23 cellular contexts compared by ENCODE assay signal in genomic region chr15:43771816-43772215, GRCh38. TPM values are rescaled to one million over a fixed set of nuclear protein-coding genes. Genes with fewer than 3 reads are reported as not detected.
DNase-seq lines count a peak whose midpoint lies in the region; ATAC-seq and TF ChIP-seq lines count a peak whose summit lies in the region.
"Had no signal": no experiment of that assay in that cellular context is flagged by ENCODE, and none has a peak within 500 bp of the region (broad histone marks: within the 10 kb centered on the region; RNA-seq: fewer than 3 reads in every experiment).

No MANE protein-coding gene starts in this region.

- TF ChIP-seq POLR2A in breast epithelium (IDR thresholded peaks at IDR 0.05) (no peak), vagina (IDR thresholded peaks at IDR 0.05) (no peak)

- H3K4me3 Mint-ChIP-seq in MCF 10A (ENCODE audit: unreplicated experiment): peak overlapping the region; percentile 11
- H3K4me3 Mint-ChIP-seq in dendritic cell treated with granulocyte-macrophage colony-stimulating factor and Interleukin-4, amounts not matched to agents 40 ng/mL and 50 ng/mL, for 4 days: no peak overlapping the region
- H3K4me3 Mint-ChIP-seq in effector memory CD8-positive, alpha-beta T cell: no peak overlapping the region
- H3K4me3 Mint-ChIP-seq: activated B cell treated with CpG ODN at 0.5 μM for 24 hours; CD4-positive, alpha-beta T cell; naive B cell; stimulated activated naive CD8-positive, alpha-beta T cell treated with anti-CD3 and anti-CD28 coated beads, Interleukin-15, amount 100 ng/mL, for 72 hours; T-helper 2 cell treated with Interferon-gamma antibody and Interleukin-4, amounts not matched to agents 5 μg/mL and 100 μg/mL, for 36 hours had no signal

- TF ChIP-seq CTCF in MCF 10A (IDR thresholded peaks at IDR 0.05; ENCODE audit: unreplicated experiment) (no peak), breast epithelium (IDR thresholded peaks at IDR 0.05) (no peak), hepatocyte (IDR thresholded peaks at IDR 0.05; ENCODE audit: poor library complexity) (no peak), vagina (IDR thresholded peaks at IDR 0.05) (no peak)

- no peak overlapping the region for H3K4me2 ChIP-seq in hepatocyte

- peak overlapping the region; percentile 91 for H3K27ac Mint-ChIP-seq in MCF 10A (ENCODE audit: low read depth, unreplicated experiment)
- peak overlapping the region; percentile 78 for H3K27ac Mint-ChIP-seq in dendritic cell treated with granulocyte-macrophage colony-stimulating factor and Interleukin-4, amounts not matched to agents 40 ng/mL and 50 ng/mL, for 4 days
- H3K27ac Mint-ChIP-seq in effector memory CD8-positive, alpha-beta T cell: peak overlapping the region in 1 of 2 donors; percentile 66
- H3K27ac Mint-ChIP-seq: activated B cell treated with CpG ODN at 0.5 μM for 24 hours; CD4-positive, alpha-beta T cell; T-helper 2 cell treated with Interferon-gamma antibody and Interleukin-4, amounts not matched to agents 5 μg/mL and 100 μg/mL, for 36 hours had no signal

- no peaks in the 10 kb centered on the region for H3K9me3 Mint-ChIP-seq in MCF 10A (ENCODE audit: unreplicated experiment)
- H3K9me3 Mint-ChIP-seq in dendritic cell treated with granulocyte-macrophage colony-stimulating factor and Interleukin-4, amounts not matched to agents 40 ng/mL and 50 ng/mL, for 4 days: no peaks in the 10 kb centered on the region
- no peaks in the 10 kb centered on the region for H3K9me3 Mint-ChIP-seq in effector memory CD8-positive, alpha-beta T cell
- H3K9me3 Mint-ChIP-seq: activated B cell treated with CpG ODN at 0.5 μM for 24 hours; CD4-positive, alpha-beta T cell; naive B cell; stimulated activated naive CD8-positive, alpha-beta T cell treated with anti-CD3 and anti-CD28 coated beads, Interleukin-15, amount 100 ng/mL, for 72 hours; T-helper 2 cell treated with Interferon-gamma antibody and Interleukin-4, amounts not matched to agents 5 μg/mL and 100 μg/mL, for 36 hours had no signal

- no peaks in the 10 kb centered on the region for H3K36me3 ChIP-seq in breast epithelium
- H3K36me3 ChIP-seq in hepatocyte (replicated peaks; ENCODE audit: insufficient read depth, low read depth): no peaks in the 10 kb centered on the region
- peaks cover 4 to 65% of the 10 kb centered on the region in 2 donors for H3K36me3 ChIP-seq in vagina

- peak; percentile 16 for DNase-seq in MCF 10A (ENCODE audit: unreplicated experiment)
- no peak for DNase-seq in breast epithelium (ENCODE audit: low spot score in 2 of 2)
- no peak for DNase-seq in hepatocyte (ENCODE audit: low spot score)
- no peak for DNase-seq in vagina (ENCODE audit: extremely low spot score in 2 of 2)
- no peak for DNase-seq in COLO668 (lab: John Stamatoyannopoulos, UW; ENCODE audit: unreplicated experiment)
- no peak for DNase-seq in effector memory CD8-positive, alpha-beta T cell
- no peak for DNase-seq in NCI-H1436 (lab: John Stamatoyannopoulos, UW)
- DNase-seq: activated B cell treated with CpG ODN at 0.5 μM for 24 hours; CD4-positive, alpha-beta T cell; DMS53; hippocampal formation; naive B cell; NCI-H2227 treated with DMSO at 0.1 percent for 48 hours; stimulated activated CD4-positive, alpha-beta T cell treated with anti-CD3 and anti-CD28 coated beads, Interleukin-2, amount 100 ng/mL, for 48 hours; stimulated activated naive CD8-positive, alpha-beta T cell treated with anti-CD3 and anti-CD28 coated beads, Interleukin-15, amount 100 ng/mL, for 72 hours had no signal

- no peaks in the 10 kb centered on the region for H3K9me2 ChIP-seq in hepatocyte (replicated peaks; ENCODE audit: insufficient read depth)

- 63% methylated on average over 2 of the region's 2 CpGs for WGBS in hepatocyte (ENCODE audit: low lambda C conversion rate, missing lambda C conversion rate)

- H3K4me3 ChIP-seq in breast epithelium (no peak overlapping the region), hepatocyte (no peak overlapping the region), vagina (no peak overlapping the region)
- H3K4me3 ChIP-seq: adrenal gland, cardiac muscle cell, HAP-1 had no signal

- H3K27ac ChIP-seq in breast epithelium: no peak overlapping the region
- H3K27ac ChIP-seq in hepatocyte: peak overlapping the region; percentile 6
- H3K27ac ChIP-seq in vagina: peak overlapping the region; percentile 39
- H3K27ac ChIP-seq: adrenal gland, cardiac muscle cell had no signal

- no TSS peak for BruUV-seq in MCF 10A (replicated peaks; lab: Mats Ljungman, UMichigan)

- no peaks in the 10 kb centered on the region for H3K27me3 Mint-ChIP-seq in MCF 10A (ENCODE audit: insufficient read depth, unreplicated experiment)
- H3K27me3 Mint-ChIP-seq in dendritic cell treated with granulocyte-macrophage colony-stimulating factor and Interleukin-4, amounts not matched to agents 40 ng/mL and 50 ng/mL, for 4 days: no peaks in the 10 kb centered on the region
- H3K27me3 Mint-ChIP-seq in effector memory CD8-positive, alpha-beta T cell: no peaks in the 10 kb centered on the region
- H3K27me3 Mint-ChIP-seq: activated B cell treated with CpG ODN at 0.5 μM for 24 hours; CD4-positive, alpha-beta T cell; naive B cell; stimulated activated naive CD8-positive, alpha-beta T cell treated with anti-CD3 and anti-CD28 coated beads, Interleukin-15, amount 100 ng/mL, for 72 hours had no signal

- H2AFZ ChIP-seq in hepatocyte: no peak overlapping the region

- POLR2A ChIA-PET in MCF 10A (lab: Yijun Ruan, JAX): interaction anchor here (0.6 to 3.6 kb wide), 9 partner anchors 10 to 331 kb away, joined by 3 to 23 read pairs (median 4); partner anchors contain the start of genes HYPK, PDIA3, SERF2 and SERINC4

- intact Hi-C loops in MCF 10A (cut with micrococcal nuclease): no loop called here
- intact Hi-C loops in breast epithelium (cut with DNase I; ENCODE audit: low total_unique reads): no loop called here
- intact Hi-C loops in dendritic cell treated with granulocyte-macrophage colony-stimulating factor and Interleukin-4, amounts not matched to agents 40 ng/mL and 50 ng/mL, for 4 days (cut with micrococcal nuclease): loop anchor here (10.0 kb wide), 1 partner anchor 53 kb away; the partner anchor contains the start of genes MFAP1 and WDR76
- intact Hi-C loops in vagina (cut with DNase I): no loop called here

- peaks cover 18% of the 10 kb centered on the region for H3K4me1 Mint-ChIP-seq in MCF 10A (ENCODE audit: insufficient read depth, unreplicated experiment)
- peaks cover 74% of the 10 kb centered on the region for H3K4me1 Mint-ChIP-seq in dendritic cell treated with granulocyte-macrophage colony-stimulating factor and Interleukin-4, amounts not matched to agents 40 ng/mL and 50 ng/mL, for 4 days (ENCODE audit: low read depth)
- peaks cover 0 to 6% of the 10 kb centered on the region in 2 donors for H3K4me1 Mint-ChIP-seq in effector memory CD8-positive, alpha-beta T cell (ENCODE audit: low read depth in 2 of 2)

- peaks cover 85% of the 10 kb centered on the region for H3K36me3 Mint-ChIP-seq in MCF 10A (ENCODE audit: insufficient read depth, unreplicated experiment)
- peaks cover 96% of the 10 kb centered on the region for H3K36me3 Mint-ChIP-seq in dendritic cell treated with granulocyte-macrophage colony-stimulating factor and Interleukin-4, amounts not matched to agents 40 ng/mL and 50 ng/mL, for 4 days (ENCODE audit: low read depth)
- peaks cover 86% of the 10 kb centered on the region for H3K36me3 Mint-ChIP-seq in effector memory CD8-positive, alpha-beta T cell (ENCODE audit: insufficient read depth)

- H3K4me1 ChIP-seq in breast epithelium (no peaks in the 10 kb centered on the region), hepatocyte (ENCODE audit: insufficient read depth) (no peaks in the 10 kb centered on the region), vagina (peaks cover 14% of the 10 kb centered on the region)

- no peaks in the 10 kb centered on the region for H3K79me2 ChIP-seq in hepatocyte

- no peaks in the 10 kb centered on the region for H3K27me3 ChIP-seq in breast epithelium
- no peaks in the 10 kb centered on the region for H3K27me3 ChIP-seq in hepatocyte
- H3K27me3 ChIP-seq in vagina: no peaks in the 10 kb centered on the region
- H3K27me3 ChIP-seq: adrenal gland, cardiac muscle cell had no signal

- H3K9me3 ChIP-seq in breast epithelium: no peaks in the 10 kb centered on the region
- H3K9me3 ChIP-seq in hepatocyte (ENCODE audit: low read depth): no peaks in the 10 kb centered on the region
- no peaks in the 10 kb centered on the region for H3K9me3 ChIP-seq in vagina
- H3K9me3 ChIP-seq: adrenal gland, HAP-1 had no signal

- no peak for ATAC-seq in effector memory CD8-positive, alpha-beta T cell (replicated peaks)
- ATAC-seq: HepG2; Panc1; stimulated activated naive CD8-positive, alpha-beta T cell treated with anti-CD3 and anti-CD28 coated beads, Interleukin-15, amount 100 ng/mL, for 72 hours had no signal

- no peaks in the 10 kb centered on the region for H4K20me1 ChIP-seq in hepatocyte (ENCODE audit: insufficient read depth, poor library complexity, severe bottlenecking)

- CTCF ChIA-PET in MCF 10A (lab: Yijun Ruan, JAX): interaction anchor here (1.8 to 3.2 kb wide), 2 partner anchors 12 to 24 kb away, joined by 5 to 23 read pairs; no protein-coding TSS in a partner anchor

RNA-seq across cellular contexts. Expression of gene ELL3, which starts 5.0 kb away (rescaled TPM):
- total RNA-seq in MCF 10A (2022) (0.61 and 0.86 TPM in 2 replicates), breast epithelium (10 to 100 TPM in 1 of 3 donors, 1 to 10 TPM in 2; 5.2 to 14.5 (median 9.0) TPM), hepatocyte (5.0 and 7.7 TPM in 2 replicates), vagina (15.0 TPM)
- polyA plus RNA-seq in hepatocyte: 4.5 and 6.4 TPM in 2 replicates
- polyA plus RNA-seq: cardiac muscle cell had no signal

RNA-seq across cellular contexts. Expression of gene SERF2, which starts 20.3 kb away (rescaled TPM):
- total RNA-seq in MCF 10A (2022): 697 and 717 TPM in 2 replicates
- 100 to 1,000 TPM; 653 to 916 (median 695) TPM for total RNA-seq in breast epithelium
- 958 and 1,175 TPM in 2 replicates for total RNA-seq in hepatocyte
- 2,443 and 2,578 TPM in 2 replicates for polyA plus RNA-seq in hepatocyte
- 564 TPM for total RNA-seq in vagina

RNA-seq across cellular contexts. Expression of gene PDIA3, which starts 25.6 kb away (rescaled TPM):
- total RNA-seq in MCF 10A (2022): 630 and 765 TPM in 2 replicates
- 100 to 1,000 TPM; 107 to 125 (median 109) TPM for total RNA-seq in breast epithelium
- 433 and 496 TPM in 2 replicates for total RNA-seq in hepatocyte
- polyA plus RNA-seq in hepatocyte: 1,326 and 1,358 TPM in 2 replicates
- 93.8 TPM for total RNA-seq in vagina

RNA-seq across cellular contexts. Expression of gene SERINC4, which starts 28.2 kb away (rescaled TPM):
- total RNA-seq in MCF 10A (2022): 0.20 TPM in 1 of 2 replicates, not detected in the other
- under 1 TPM in 1 of 3 donors, not detected in 2; 0.16 TPM for total RNA-seq in breast epithelium
- total RNA-seq in hepatocyte: 0.10 and 0.24 TPM in 2 replicates
- polyA plus RNA-seq in hepatocyte: not detected in 2 replicates
- not detected for total RNA-seq in vagina
- total RNA-seq: adrenal gland, HepG2, lung microvascular endothelial cell had no signal
- polyA plus RNA-seq: HepG2 had no signal

RNA-seq across cellular contexts. Expression of gene HYPK, which starts 28.6 kb away (rescaled TPM):
- total RNA-seq in MCF 10A (2022) (31.1 and 34.5 TPM in 2 replicates), breast epithelium (10 to 100 TPM in 2 of 3 donors, 1 to 10 TPM in 1; 9.5 to 17.7 (median 11.2) TPM), hepatocyte (5.8 and 10.4 TPM in 2 replicates), vagina (44.9 TPM)
- 12.8 and 19.2 TPM in 2 replicates for polyA plus RNA-seq in hepatocyte

Comparison
In these comparisons a context has a peak if more than half of its experiments do, and no peak if none do; other contexts are left out.
1. H3K27ac ChIP-seq: peak in hepatocyte (single experiment) and vagina (single experiment); none in breast epithelium (0 of 2).